8 cellular contexts compared by ENCODE assay signal in the genomic region with DNA sequence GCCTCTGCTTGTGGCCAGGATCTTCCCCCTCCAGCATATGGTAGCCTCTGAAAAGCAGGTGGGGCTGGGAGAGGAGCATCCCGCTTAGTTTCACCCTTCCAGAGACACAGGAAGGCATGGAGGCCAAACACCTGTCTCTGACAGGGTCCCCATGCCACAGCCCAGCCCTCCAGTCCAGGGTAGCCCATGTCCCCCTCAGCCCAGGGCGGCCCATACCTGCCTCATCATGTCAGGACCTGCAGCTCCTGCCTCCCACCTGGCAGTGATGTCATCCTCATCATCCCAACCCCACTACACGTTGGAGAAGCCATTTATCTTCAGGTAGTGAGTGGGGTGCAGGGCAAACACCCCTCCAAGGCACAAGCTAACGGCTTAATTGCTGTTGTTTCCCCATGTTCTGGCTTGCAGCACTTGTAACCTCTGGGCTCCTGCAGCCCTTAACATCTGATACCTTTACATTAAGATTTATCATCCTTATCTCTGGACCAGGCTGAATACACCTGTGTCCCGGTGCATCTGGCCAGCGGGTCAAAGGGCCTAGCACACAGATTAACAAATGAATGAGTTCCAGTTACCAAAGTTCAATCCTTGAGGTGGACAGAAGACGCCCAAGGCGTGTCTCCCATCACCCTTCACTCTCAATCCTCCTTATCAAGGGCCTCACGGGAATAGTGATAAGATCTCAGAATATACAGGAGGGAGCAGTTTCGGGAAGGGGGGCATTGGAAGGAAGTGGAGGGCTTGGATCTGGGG. TPM values are rescaled to one million over a fixed set of nuclear protein-coding genes. Genes with fewer than 3 reads are reported as not detected.
DNase-seq lines count a peak whose midpoint lies in the region; ATAC-seq and TF ChIP-seq lines count a peak whose summit lies in the region.

No MANE protein-coding gene starts in this region.

- intact Hi-C loops in left colon (cut with DNase I, micrococcal nuclease) = no loop called here

- peaks cover 22% of the 10 kb centered on the region for H3K9me3 Mint-ChIP-seq in activated T-cell treated with anti-CD3 and anti-CD28 coated beads, Interleukin-2, amount 50 U/mL, for 24 hours
- H3K9me3 Mint-ChIP-seq in activated naive CD8-positive, alpha-beta T cell (ENCODE audit: low read depth) = peaks cover 4% of the 10 kb centered on the region

- H3K4me3 Mint-ChIP-seq in activated T-cell treated with anti-CD3 and anti-CD28 coated beads, Interleukin-2, amount 50 U/mL, for 24 hours = peak overlapping the region; percentile 84
- H3K4me3 Mint-ChIP-seq in activated naive CD8-positive, alpha-beta T cell = peak overlapping the region; percentile 100

- peaks cover 22% of the 10 kb centered on the region for H3K4me1 Mint-ChIP-seq in activated T-cell treated with anti-CD3 and anti-CD28 coated beads, Interleukin-2, amount 50 U/mL, for 24 hours (ENCODE audit: low read depth)
- peaks cover 22% of the 10 kb centered on the region for H3K4me1 Mint-ChIP-seq in activated naive CD8-positive, alpha-beta T cell (ENCODE audit: low read depth)

- H3K9me3 ChIP-seq in thoracic aorta = no peaks in the 10 kb centered on the region

- no peak overlapping the region for H3K27ac Mint-ChIP-seq in activated T-cell treated with anti-CD3 and anti-CD28 coated beads, Interleukin-2, amount 50 U/mL, for 24 hours
- H3K27ac Mint-ChIP-seq in activated naive CD8-positive, alpha-beta T cell = no peak overlapping the region

- peaks cover 17% of the 10 kb centered on the region for H3K36me3 Mint-ChIP-seq in activated T-cell treated with anti-CD3 and anti-CD28 coated beads, Interleukin-2, amount 50 U/mL, for 24 hours (ENCODE audit: low read depth)
- H3K36me3 Mint-ChIP-seq in activated naive CD8-positive, alpha-beta T cell = peaks cover 11% of the 10 kb centered on the region

- ATAC-seq in left colon (peak; percentile 31), thoracic aorta (ENCODE audit: insufficient number of reproducible peaks, low FRiP score, low read depth) (no peak), HG02885 (IDR thresholded peaks at IDR 0.05; ENCODE audit: poor library complexity, unreplicated experiment) (no peak)

- no peaks in the 10 kb centered on the region for H3K36me3 ChIP-seq in thoracic aorta

- peaks cover 11% of the 10 kb centered on the region for H3K27me3 Mint-ChIP-seq in activated T-cell treated with anti-CD3 and anti-CD28 coated beads, Interleukin-2, amount 50 U/mL, for 24 hours
- H3K27me3 Mint-ChIP-seq in activated naive CD8-positive, alpha-beta T cell = peaks cover 3% of the 10 kb centered on the region

- no peaks in the 10 kb centered on the region for H3K27me3 ChIP-seq in thoracic aorta (replicated peaks; ENCODE audit: insufficient read depth)

- peak overlapping the region; percentile 83 for H3K4me3 ChIP-seq in thoracic aorta

- H3K4me1 ChIP-seq in thoracic aorta (ENCODE audit: control insufficient read depth in 1 of 2, low read depth in 2 of 2) = peaks cover 7 to 16% of the 10 kb centered on the region in 2 donors

- no peak for TF ChIP-seq CTCF in thoracic aorta (IDR thresholded peaks at IDR 0.05)

- DNase-seq in activated T-cell treated with anti-CD3 and anti-CD28 coated beads, Interleukin-2, amount 50 U/mL, for 24 hours = no peak
- DNase-seq in activated T-cell treated with anti-CD3 and anti-CD28 coated beads for 4 hours (no peak), left colon (peak in 1 of 2 donors; percentile 11), thoracic aorta (ENCODE audit: low spot score) (no peak), NCI-H1092 (lab: John Stamatoyannopoulos, UW) (no peak), cerebellum (ENCODE audit: low spot score) (no peak)

- no peak overlapping the region for H3K27ac ChIP-seq in thoracic aorta

RNA-seq across cellular contexts. Expression of gene ZNF175, which starts 22.2 kb away (rescaled TPM):
- 1 to 10 TPM; 7.7 to 8.0 TPM for total RNA-seq in left colon
- total RNA-seq in thoracic aorta = 10 to 100 TPM in 1 of 2 donors, 1 to 10 TPM in 1; 6.6 to 15.6 TPM
- 9.0 TPM for total RNA-seq in cerebellum

RNA-seq across cellular contexts. Expression of gene SIGLEC5, which starts 36.9 kb away (rescaled TPM):
- total RNA-seq in left colon = not detected
- total RNA-seq in thoracic aorta = 1 to 10 TPM in 1 of 2 donors, not detected in 1; 1.4 TPM
- 0.27 TPM for total RNA-seq in cerebellum

RNA-seq across cellular contexts. Expression of gene SIGLEC14, which starts 53.3 kb away (rescaled TPM):
- total RNA-seq in left colon (1 to 10 TPM in 1 of 2 donors, under 1 TPM in 1; 0.55 to 2.3 TPM), thoracic aorta (10 to 100 TPM in 1 of 2 donors, 1 to 10 TPM in 1; 4.6 to 12.6 TPM), cerebellum (1.6 TPM)
